In genomic region chr3:50268276-50268675, GRCh38 we compare ENCODE assay signal across 15 cellular contexts. TPM values are rescaled to one million over a fixed set of nuclear protein-coding genes. Genes with fewer than 3 reads are reported as not detected.
A peak's percentile ranks its signal among the peaks of the same experiment; 100 is the strongest.
DNase-seq lines count a peak whose midpoint lies in the region; ATAC-seq and TF ChIP-seq lines count a peak whose summit lies in the region.
"Had no signal": no experiment of that assay in that cellular context is flagged by ENCODE, and none has a peak within 500 bp of the region (broad histone marks: within the 10 kb centered on the region; RNA-seq: fewer than 3 reads in every experiment).

No MANE protein-coding gene starts in this region.

- no peaks in the 10 kb centered on the region for H3K36me3 ChIP-seq in PC-3 (ENCODE audit: low read depth, low read length)
- H3K36me3 ChIP-seq in duodenal mucosa (ENCODE audit: control insufficient read depth in 1 of 2, insufficient read depth in 2 of 2, low read length in 2 of 2) = no peaks in the 10 kb centered on the region
- peaks cover 7% of the 10 kb centered on the region for H3K36me3 ChIP-seq in muscle layer of colon (ENCODE audit: insufficient read depth, low read length)
- no peaks in the 10 kb centered on the region for H3K36me3 ChIP-seq in thoracic aorta

- H3K9me3 ChIP-seq in PC-3 (ENCODE audit: low read length) (no peaks in the 10 kb centered on the region), duodenal mucosa (ENCODE audit: control insufficient read depth in 1 of 2, low read length in 2 of 2) (no peaks in the 10 kb centered on the region), muscle layer of colon (ENCODE audit: low read length) (no peaks in the 10 kb centered on the region), thoracic aorta (no peaks in the 10 kb centered on the region)
- H3K9me3 ChIP-seq: SK-N-SH had no signal

- H3K27me3 ChIP-seq in PC-3 (ENCODE audit: low read length) (no peaks in the 10 kb centered on the region), duodenal mucosa (ENCODE audit: control insufficient read depth in 1 of 2, insufficient read depth in 2 of 2, low read length in 2 of 2) (no peaks in the 10 kb centered on the region), muscle layer of colon (ENCODE audit: control insufficient read depth in 1 of 2, insufficient read depth in 2 of 2, low read length in 2 of 2) (no peaks in the 10 kb centered on the region), thoracic aorta (replicated peaks; ENCODE audit: insufficient read depth) (no peaks in the 10 kb centered on the region)

- no peak overlapping the region for H3K4me3 ChIP-seq in PC-3 (ENCODE audit: low read length)
- H3K4me3 ChIP-seq in duodenal mucosa (ENCODE audit: low read depth in 1 of 2, low read length in 2 of 2) = peak overlapping the region; percentile 10 to 74
- peak overlapping the region; percentile 37 to 79 for H3K4me3 ChIP-seq in muscle layer of colon (ENCODE audit: low read depth in 1 of 2, low read length in 2 of 2)
- H3K4me3 ChIP-seq in thoracic aorta = peak overlapping the region; percentile 71

- peaks cover 62% of the 10 kb centered on the region for H3K4me1 ChIP-seq in PC-3 (ENCODE audit: insufficient read depth, low read length)
- peaks cover 68 to 77% of the 10 kb centered on the region in 2 donors for H3K4me1 ChIP-seq in duodenal mucosa (ENCODE audit: control insufficient read depth in 1 of 2, insufficient read depth in 2 of 2, low read length in 2 of 2)
- peaks cover 61% of the 10 kb centered on the region for H3K4me1 ChIP-seq in muscle layer of colon (ENCODE audit: insufficient read depth, low read length)
- H3K4me1 ChIP-seq in thoracic aorta (ENCODE audit: control insufficient read depth in 1 of 2, low read depth in 2 of 2) = peaks cover 33 to 78% of the 10 kb centered on the region in 2 donors

- POLR2A ChIA-PET in PC-3 (lab: Charles Lee; ENCODE audit: unreplicated experiment) = no interaction called here

- intact Hi-C loops in PC-3 (cut with micrococcal nuclease) = loop anchor here (1.0 kb wide), 1 partner anchor 8 kb away; no protein-coding TSS in a partner anchor

- no peaks in the 10 kb centered on the region for H4K20me1 ChIP-seq in PC-3 (ENCODE audit: low read length)

- H2AFZ ChIP-seq in PC-3 (ENCODE audit: low read length) = no peak overlapping the region

- no peak for DNase-seq in PC-3
- DNase-seq in thoracic aorta (ENCODE audit: low spot score) = no peak
- no peak for DNase-seq in NCI-H510A treated with DMSO at 0.1 percent for 48 hours (lab: John Stamatoyannopoulos, UW)
- DNase-seq in central memory CD4-positive, alpha-beta T cell = no peak
- no peak for DNase-seq in occipital lobe (lab: John Stamatoyannopoulos, UW)
- DNase-seq: activated B cell treated with CpG ODN at 0.5 μM for 24 hours; amniotic stem cell; CD4-positive, CD25-positive, alpha-beta regulatory T cell; naive B cell; NCI-H1436; SK-N-SH; stimulated activated CD8-positive, alpha-beta memory T cell treated with anti-CD3 and anti-CD28 coated beads, Interleukin-4, amount 100 ng/mL, for 48 hours had no signal

- no peak for ATAC-seq in PC-3
- no peak for ATAC-seq in thoracic aorta (ENCODE audit: insufficient number of reproducible peaks, low FRiP score, low read depth)
- ATAC-seq in GM21825 (IDR thresholded peaks at IDR 0.05; ENCODE audit: unreplicated experiment) = no peak

- BruUV-seq in PC-3 (replicated peaks; lab: Mats Ljungman, UMichigan) = no TSS peak

- H3K9ac ChIP-seq in PC-3 (ENCODE audit: low read length) = no peak overlapping the region
- H3K9ac ChIP-seq in duodenal mucosa (ENCODE audit: low read depth in 1 of 2, low read length in 2 of 2) = peak overlapping the region; percentile 66 to 91
- H3K9ac ChIP-seq in muscle layer of colon (ENCODE audit: low read length) = peak overlapping the region; percentile 91

- H3K4me2 ChIP-seq in PC-3 (ENCODE audit: low read length) = peak overlapping the region; percentile 83; the same call in 1 of the 2 replicates

- H3K79me2 ChIP-seq in PC-3 (ENCODE audit: low read length) = 0 out of 2 replicates have a peak, but pooled peaks cover 3% of the 10 kb centered on the region

- no peaks in the 10 kb centered on the region for H3F3A ChIP-seq in PC-3 (ENCODE audit: low read length, unreplicated experiment)

- H3K27ac ChIP-seq in PC-3 (ENCODE audit: low read length) = peak overlapping the region; percentile 53
- peak overlapping the region; percentile 69 for H3K27ac ChIP-seq in duodenal mucosa (ENCODE audit: low read depth, low read length)
- H3K27ac ChIP-seq in muscle layer of colon (ENCODE audit: low read depth, low read length) = peak overlapping the region; percentile 82
- peak overlapping the region; percentile 98 for H3K27ac ChIP-seq in thoracic aorta

- TF ChIP-seq CTCF in PC-3 (conservative IDR thresholded peaks at IDR 0.05; ENCODE audit: low read depth, low read length) = no peak
- no peak for TF ChIP-seq CTCF in thoracic aorta (IDR thresholded peaks at IDR 0.05)

- CTCF ChIA-PET in PC-3 (lab: Charles Lee) = no interaction called here

- no peaks in the 10 kb centered on the region for H3K9me2 ChIP-seq in PC-3 (replicated peaks; ENCODE audit: low read length)
- H3K9me2 ChIP-seq: SK-N-SH had no signal

RNA-seq across cellular contexts. Expression of gene SEMA3B, which starts 0.7 kb away (rescaled TPM):
- total RNA-seq in PC-3 (2014; rRNA removed) (40.1 and 63.9 TPM in 2 replicates), thoracic aorta (10 to 100 TPM; 53.6 to 57.2 TPM), occipital lobe (2.3 TPM)
- total RNA-seq: activated B cell treated with CpG ODN at 0.5 μM for 24 hours had no signal

RNA-seq across cellular contexts. Expression of gene LSMEM2, which starts 10.6 kb away (rescaled TPM):
- total RNA-seq in PC-3 (2014; rRNA removed) (not detected in 2 replicates), thoracic aorta (not detected), occipital lobe (0.47 TPM)
- total RNA-seq: activated B cell treated with CpG ODN at 0.5 μM for 24 hours; CD4-positive, CD25-positive, alpha-beta regulatory T cell had no signal

RNA-seq across cellular contexts. Expression of gene IFRD2, which starts 24.0 kb away (rescaled TPM):
- 223 and 300 TPM in 2 replicates for total RNA-seq in PC-3 (2014; rRNA removed)
- total RNA-seq in thoracic aorta = 100 to 1,000 TPM in 1 of 2 donors, 10 to 100 TPM in 1; 43.3 to 118 TPM
- total RNA-seq in occipital lobe = 15.1 TPM

RNA-seq across cellular contexts. Expression of gene HYAL3, which starts 30.9 kb away (rescaled TPM):
- total RNA-seq in PC-3 (2014; rRNA removed) (13.2 and 20.8 TPM in 2 replicates), thoracic aorta (1 to 10 TPM in 1 of 2 donors, under 1 TPM in 1; 0.35 to 1.4 TPM), occipital lobe (6.6 TPM)

RNA-seq across cellular contexts. Expression of gene NAA80, which starts 30.9 kb away (rescaled TPM):
- total RNA-seq in PC-3 (2014; rRNA removed) (8.7 and 16.6 TPM in 2 replicates), thoracic aorta (1 to 10 TPM; 8.3 to 8.7 TPM), occipital lobe (4.5 TPM)

Comparison
In these comparisons a context has a peak if more than half of its experiments do, and no peak if none do; other contexts are left out.
1. RNA of gene SEMA3B, which starts 0.7 kb away (total RNA-seq): 53.6 to 57.2 TPM in thoracic aorta and 40.1 to 63.9 TPM in PC-3; 2.3 TPM in occipital lobe (single experiment); every median in the first group is over 10 times any median in the second.
2. Peak in every context shown above with its lines, with median percentiles within 50 percentile points of each other: H3K27ac ChIP-seq.